ENCODE assay signal across 2 cellular contexts in genomic region chr1:185289880-185290279, GRCh38.
TF ChIP-seq lines count a peak whose summit lies in the region.

No MANE protein-coding gene starts in this region.

TF ChIP-seq in HepG2, 621 proteins besides CTCF, POLR2A, EP300 and RAD21 (continued from another document):
- no peak for TF ChIP-seq NFAT5 (CRISPR knock-in tag; IDR thresholded peaks at IDR 0.05)
- TF ChIP-seq ZNF260 (CRISPR knock-in tag; IDR thresholded peaks at IDR 0.05; ENCODE audit: borderline replicate concordance, low read depth), result no peak
- no peak for TF ChIP-seq ZNF891 (CRISPR knock-in tag; IDR thresholded peaks at IDR 0.05)

TF ChIP-seq in HEK293, 187 proteins besides CTCF, POLR2A, EP300 and RAD21 (continued from another document):
- TF ChIP-seq ZNF280D (tag by site-specific recombination; IDR thresholded peaks at IDR 0.05) (peak; percentile 24; the same call in 1 of the 2 replicates), ZBTB20 (tag by site-specific recombination; IDR thresholded peaks at IDR 0.05) (no peak)
TF ChIP-seq in HEK293: peak in this region for 1.
